13 cellular contexts compared by ENCODE assay signal in genomic region chr7:380724-381210, GRCh38.
DNase-seq lines count a peak whose midpoint lies in the region; FAIRE-seq and TF ChIP-seq lines count a peak whose summit lies in the region.
"Had no signal": no experiment of that assay in that cellular context is flagged by ENCODE, and none has a peak within 500 bp of the region (broad histone marks: within the 10 kb centered on the region; RNA-seq: fewer than 3 reads in every experiment).

No MANE protein-coding gene starts in this region.

- H3K4me3 Mint-ChIP-seq in endodermal cell = no peak overlapping the region

- no peaks in the 10 kb centered on the region for H3K79me2 ChIP-seq in Loucy (ENCODE audit: insufficient read depth, low read length)

- WGBS in endodermal cell (ENCODE audit: insufficient coverage in 1 of 2, insufficient read length in 1 of 2), 2 experiments = 83 to 96% methylated on average over 4 to 8 of the region's 8 CpGs
- WGBS in stomach, 5 donors = 86 to 94% (median 91%) methylated on average over 5 to 8 of the region's 8 CpGs

- H3K36me3 ChIP-seq in Loucy (ENCODE audit: insufficient read depth, low read length) (no peaks in the 10 kb centered on the region), endodermal cell (ENCODE audit: control insufficient read depth, insufficient read depth, low read length) (no peaks in the 10 kb centered on the region), stomach (no peaks in the 10 kb centered on the region)

- no peaks in the 10 kb centered on the region for H3K27me3 ChIP-seq in Loucy (ENCODE audit: insufficient read depth, low read length, poor library complexity, severe bottlenecking)
- no peaks in the 10 kb centered on the region for H3K27me3 ChIP-seq in endodermal cell (ENCODE audit: control insufficient read depth, insufficient read depth, low read length, poor library complexity, severe bottlenecking)
- peaks cover 0 to 44% (median 22%) of the 10 kb centered on the region in 3 donors for H3K27me3 ChIP-seq in stomach

- no peak overlapping the region for H3K27ac ChIP-seq in endodermal cell (ENCODE audit: low read depth, low read length)
- no peak overlapping the region for H3K27ac ChIP-seq in stomach

- no peak overlapping the region for H3K27ac Mint-ChIP-seq in endodermal cell

- no peak for TF ChIP-seq EP300 in stomach (IDR thresholded peaks at IDR 0.05)

- H3K9ac ChIP-seq in Loucy (ENCODE audit: low read depth, low read length, poor library complexity, severe bottlenecking) (no peak overlapping the region), endodermal cell (ENCODE audit: extremely low read depth, low read length, poor library complexity, severe bottlenecking) (no peak overlapping the region)

- H3K4me1 ChIP-seq in Loucy (ENCODE audit: insufficient read depth, low read length, poor library complexity, severe bottlenecking) (peaks cover 17% of the 10 kb centered on the region), endodermal cell (ENCODE audit: control insufficient read depth, insufficient read depth, low read length) (no peaks in the 10 kb centered on the region), stomach (peaks cover 20 to 47% (median 34%) of the 10 kb centered on the region in 4 donors)

- peaks cover 16% of the 10 kb centered on the region for H3K27me3 Mint-ChIP-seq in endodermal cell (ENCODE audit: insufficient read depth)

- no peak overlapping the region for H2AFZ ChIP-seq in Loucy (ENCODE audit: low read length)

- no peaks in the 10 kb centered on the region for H4K20me1 ChIP-seq in Loucy (ENCODE audit: insufficient read depth, low read length, poor library complexity, severe bottlenecking)

- peak overlapping the region; percentile 70 for H3K4me2 ChIP-seq in Loucy (ENCODE audit: low read depth, low read length, poor library complexity, severe bottlenecking)

- peaks cover 16% of the 10 kb centered on the region for H3K9me3 Mint-ChIP-seq in endodermal cell

- intact Hi-C loops in stomach (cut with DNase I; ENCODE audit: low total_unique reads) = no loop called here

- H3K9me3 ChIP-seq in Loucy (ENCODE audit: insufficient read depth, low read depth, low read length) (0 out of 2 replicates have a peak, but pooled peaks cover 3% of the 10 kb centered on the region), endodermal cell (ENCODE audit: control insufficient read depth, low read length) (peaks cover 13% of the 10 kb centered on the region), stomach (peaks cover 0 to 17% (median 13%) of the 10 kb centered on the region in 4 donors)

- peak; percentile 1 for DNase-seq in activated naive CD4-positive, alpha-beta T cell treated with Interleukin-2 at 50 U/mL for 16 hours
- no peak for DNase-seq in activated naive CD4-positive, alpha-beta T cell (lab: John Stamatoyannopoulos, UW)
- DNase-seq in endodermal cell (peak; percentile 43), stomach (peak; percentile 23), COR-L47 (lab: John Stamatoyannopoulos, UW) (no peak), AG08396 (ENCODE audit: low spot score) (no peak), GM19239 (ENCODE audit: insufficient read length, low spot score) (no peak)
- DNase-seq: AML-193; DND-41; effector memory CD4-positive, alpha-beta T cell; foreskin fibroblast; NK-92 treated with Interleukin-12 subunit alpha and Interleukin-12 subunit beta, amount 100 ng/mL, for 24 hours had no signal

- H3K4me3 ChIP-seq in Loucy (ENCODE audit: low read length, poor library complexity, severe bottlenecking) (no peak overlapping the region), endodermal cell (ENCODE audit: low read length) (no peak overlapping the region), stomach (no peak overlapping the region)

- FAIRE-seq in GM19239 (lab: Jason Lieb, UNC) = no peak

- H3F3A ChIP-seq in Loucy (ENCODE audit: low read depth) = no peaks in the 10 kb centered on the region

- peaks cover 3% of the 10 kb centered on the region for H3K4me1 Mint-ChIP-seq in endodermal cell

- H3K9me2 ChIP-seq in Loucy (replicated peaks; ENCODE audit: low read depth, low read length) = no peaks in the 10 kb centered on the region

- no peak for TF ChIP-seq POLR2A in stomach (IDR thresholded peaks at IDR 0.05)

- no peaks in the 10 kb centered on the region for H3K36me3 Mint-ChIP-seq in endodermal cell (ENCODE audit: low read depth)

- no peak for TF ChIP-seq CTCF in Loucy (conservative IDR thresholded peaks at IDR 0.05; ENCODE audit: low read length)
- no peak for TF ChIP-seq CTCF in endodermal cell (conservative IDR thresholded peaks at IDR 0.05)
- TF ChIP-seq CTCF in stomach (IDR thresholded peaks at IDR 0.05) = no peak

Comparison
In these comparisons a context has a peak if more than half of its experiments do, and no peak if none do; other contexts are left out.
1. DNase-seq: peak in activated naive CD4-positive, alpha-beta T cell treated with Interleukin-2 at 50 U/mL for 16 hours (single experiment), endodermal cell (single experiment) and stomach (single experiment); none in activated naive CD4-positive, alpha-beta T cell (0 of 4), COR-L47 (single experiment), AG08396 (single experiment) and GM19239 (single experiment).